ENCODE assay signal across 20 cellular contexts in the genomic region with DNA sequence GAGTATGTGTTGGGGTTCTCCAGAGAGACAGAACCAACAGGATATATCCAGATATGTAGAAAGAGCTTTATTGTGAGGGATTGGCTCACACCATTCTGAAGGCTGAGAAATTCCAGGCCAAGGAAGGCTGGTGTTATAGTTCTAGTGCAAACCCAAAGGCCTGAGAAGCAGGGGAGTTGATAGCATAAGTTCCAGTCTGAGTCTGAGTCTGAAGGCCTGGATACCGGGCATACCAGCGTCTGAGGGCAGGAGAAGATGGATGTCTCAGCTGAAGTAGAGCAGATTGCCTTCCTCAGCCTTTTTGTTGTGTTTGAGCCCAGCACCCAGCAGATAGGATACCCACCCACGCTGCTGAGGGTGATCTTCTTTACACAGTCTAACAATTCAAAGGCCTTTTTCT.
DNase-seq lines count a peak whose midpoint lies in the region; TF ChIP-seq lines count a peak whose summit lies in the region.
"Had no signal": no experiment of that assay in that cellular context is flagged by ENCODE, and none has a peak within 500 bp of the region (broad histone marks: within the 10 kb centered on the region; RNA-seq: fewer than 3 reads in every experiment).

No MANE protein-coding gene starts in this region.

- H3K9ac ChIP-seq in adipocyte (ENCODE audit: low read length) = no peak overlapping the region
- H3K9ac ChIP-seq: KMS-11 had no signal

- H3K27ac Mint-ChIP-seq in chondrocyte (ENCODE audit: unreplicated experiment) (peak overlapping the region; percentile 72), mesothelial cell of epicardium (peak overlapping the region; percentile 13)
- no peak overlapping the region for H3K27ac Mint-ChIP-seq in activated naive CD8-positive, alpha-beta T cell treated with anti-CD3 and anti-CD28 coated beads for 36 hours
- H3K27ac Mint-ChIP-seq: CD4-positive, alpha-beta memory T cell had no signal

- H3K4me1 Mint-ChIP-seq in chondrocyte (ENCODE audit: low read depth) (peaks cover 40% of the 10 kb centered on the region), mesothelial cell of epicardium (peaks cover 2% of the 10 kb centered on the region)
- no peaks in the 10 kb centered on the region for H3K4me1 Mint-ChIP-seq in activated naive CD8-positive, alpha-beta T cell treated with anti-CD3 and anti-CD28 coated beads for 36 hours
- H3K4me1 Mint-ChIP-seq: CD4-positive, alpha-beta memory T cell had no signal

- TF ChIP-seq CTCF in chondrocyte (IDR thresholded peaks at IDR 0.05) = no peak
- TF ChIP-seq CTCF in mesothelial cell of epicardium (IDR thresholded peaks at IDR 0.05; ENCODE audit: unreplicated experiment) = no peak
- no peak for TF ChIP-seq CTCF in tibial artery (IDR thresholded peaks at IDR 0.05)

- H3K4me3 ChIP-seq in adipocyte (ENCODE audit: low read length) (no peak overlapping the region), tibial artery (no peak overlapping the region)
- H3K4me3 ChIP-seq: MG63, PC-9 had no signal

- DNase-seq in adipocyte (ENCODE audit: low read depth) = peak; percentile 21
- no peak for DNase-seq in chondrocyte (ENCODE audit: low spot score)
- DNase-seq in mesothelial cell of epicardium (ENCODE audit: low spot score in 2 of 2, unreplicated experiment in 2 of 2) = no peak
- no peak for DNase-seq in tibial artery
- DNase-seq in caudate nucleus (lab: John Stamatoyannopoulos, UW) = no peak
- no peak for DNase-seq in NCI-H69 (lab: John Stamatoyannopoulos, UW)
- DNase-seq in activated naive CD8-positive, alpha-beta T cell treated with anti-CD3 and anti-CD28 coated beads for 36 hours = no peak
- DNase-seq: BE2C; CD4-positive, alpha-beta memory T cell; DMS79 treated with DMSO at 0.1 percent for 48 hours; GDM1; GOT3; MG63; NCI-H1092 treated with DMSO at 0.1 percent for 48 hours; NCI-H1694; NCI-H2107; NCI-H345; NCI-H526 treated with DMSO at 0.1 percent for 48 hours; PC-9 had no signal

- no peaks in the 10 kb centered on the region for H3K36me3 ChIP-seq in adipocyte (ENCODE audit: control insufficient read depth, insufficient read depth, low read length, severe bottlenecking)
- H3K36me3 ChIP-seq in tibial artery = peaks cover 27 to 43% (median 33%) of the 10 kb centered on the region in 3 donors
- H3K36me3 ChIP-seq: BE2C had no signal

- H3K4me1 ChIP-seq in adipocyte (ENCODE audit: control insufficient read depth, insufficient read depth, low read length) (peaks cover 23% of the 10 kb centered on the region), tibial artery (peaks cover 0 to 65% (median 18%) of the 10 kb centered on the region in 4 donors)
- H3K4me1 ChIP-seq: BE2C had no signal

- H3K27ac ChIP-seq in tibial artery = peak overlapping the region; percentile 90 to 92
- no peak overlapping the region for H3K27ac ChIP-seq in caudate nucleus (ENCODE audit: low read depth, low read length)
- H3K27ac ChIP-seq: KMS-11, PC-9 had no signal

- no peaks in the 10 kb centered on the region for H3K27me3 Mint-ChIP-seq in chondrocyte (ENCODE audit: low read depth)
- no peaks in the 10 kb centered on the region for H3K27me3 Mint-ChIP-seq in mesothelial cell of epicardium (ENCODE audit: low read depth)
- H3K27me3 Mint-ChIP-seq in activated naive CD8-positive, alpha-beta T cell treated with anti-CD3 and anti-CD28 coated beads for 36 hours = peaks cover 14% of the 10 kb centered on the region

- intact Hi-C loops in tibial artery (cut with DNase I; ENCODE audit: low total_unique reads) = no loop called here

- peaks cover 4% of the 10 kb centered on the region for H3K9me3 ChIP-seq in adipocyte (ENCODE audit: control insufficient read depth, low read length)
- no peaks in the 10 kb centered on the region for H3K9me3 ChIP-seq in tibial artery
- H3K9me3 ChIP-seq: BE2C had no signal

- H3K27me3 ChIP-seq in adipocyte (replicated peaks; ENCODE audit: control insufficient read depth, insufficient read depth, low read length) = no peaks in the 10 kb centered on the region
- H3K27me3 ChIP-seq in tibial artery = no peaks in the 10 kb centered on the region
- H3K27me3 ChIP-seq: BE2C, MG63 had no signal

- peaks cover 36% of the 10 kb centered on the region for H3K36me3 Mint-ChIP-seq in chondrocyte (ENCODE audit: low read depth)
- H3K36me3 Mint-ChIP-seq in mesothelial cell of epicardium = peaks cover 24% of the 10 kb centered on the region
- H3K36me3 Mint-ChIP-seq in activated naive CD8-positive, alpha-beta T cell treated with anti-CD3 and anti-CD28 coated beads for 36 hours = no peaks in the 10 kb centered on the region
- H3K36me3 Mint-ChIP-seq: CD4-positive, alpha-beta memory T cell had no signal

- H3K9me3 Mint-ChIP-seq in chondrocyte (ENCODE audit: low read depth) (no peaks in the 10 kb centered on the region), mesothelial cell of epicardium (no peaks in the 10 kb centered on the region)
- peaks cover 3% of the 10 kb centered on the region for H3K9me3 Mint-ChIP-seq in activated naive CD8-positive, alpha-beta T cell treated with anti-CD3 and anti-CD28 coated beads for 36 hours

- H3K4me3 Mint-ChIP-seq in chondrocyte (ENCODE audit: unreplicated experiment) (no peak overlapping the region), mesothelial cell of epicardium (no peak overlapping the region)
- H3K4me3 Mint-ChIP-seq in activated naive CD8-positive, alpha-beta T cell treated with anti-CD3 and anti-CD28 coated beads for 36 hours = no peak overlapping the region
- H3K4me3 Mint-ChIP-seq: CD4-positive, alpha-beta memory T cell had no signal
